Comparison of ENCODE assay signal across 9 cellular contexts in the genomic region with DNA sequence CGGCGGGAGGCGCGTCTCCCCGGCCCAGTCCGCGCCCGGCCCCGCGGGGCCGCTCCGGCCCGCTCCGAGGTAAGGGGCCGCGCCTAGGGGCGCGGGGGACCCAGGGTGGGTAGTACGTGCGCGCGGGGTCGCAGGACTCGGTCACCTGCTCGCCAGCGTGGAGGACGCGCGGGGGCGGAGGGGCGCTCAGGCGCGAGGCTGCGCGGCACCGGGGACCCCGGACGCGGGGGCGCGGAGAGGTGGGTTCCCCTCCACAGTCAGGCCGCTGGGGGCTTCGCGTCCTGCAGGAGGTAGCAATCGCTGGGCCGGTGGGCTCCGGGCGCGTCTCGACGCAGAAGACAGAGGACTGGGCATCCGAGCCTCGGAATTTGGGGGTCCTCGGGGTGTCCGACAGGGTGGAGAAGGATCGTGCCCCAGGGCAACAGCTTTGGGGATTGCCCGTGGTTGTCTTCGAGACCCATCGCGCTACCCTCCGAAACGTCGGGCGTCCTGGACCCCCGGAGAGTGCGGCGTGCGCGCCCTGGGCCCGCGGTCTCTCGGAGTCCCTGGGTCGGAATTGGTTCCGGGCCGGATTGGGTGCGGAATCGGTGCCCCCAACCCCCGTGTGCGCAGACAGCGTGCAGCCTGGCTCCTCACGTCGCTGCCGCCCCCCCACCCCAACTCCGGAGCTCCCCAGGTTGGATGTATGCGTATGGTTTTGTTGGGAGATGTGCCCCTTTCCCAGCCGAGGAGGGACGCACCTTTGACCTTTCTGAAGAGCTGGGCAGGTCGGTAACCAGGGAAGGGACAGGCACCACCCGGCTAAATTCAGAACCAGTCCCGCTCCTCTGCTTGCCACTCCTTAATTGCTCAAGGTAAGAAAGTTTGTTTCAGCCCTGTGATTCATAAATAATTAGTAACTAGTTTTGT. TPM values are rescaled to one million over a fixed set of nuclear protein-coding genes. Genes with fewer than 3 reads are reported as not detected.
DNase-seq lines count a peak whose midpoint lies in the region; ATAC-seq and TF ChIP-seq lines count a peak whose summit lies in the region.
"Had no signal": no experiment of that assay in that cellular context is flagged by ENCODE, and none has a peak within 500 bp of the region (broad histone marks: within the 10 kb centered on the region; RNA-seq: fewer than 3 reads in every experiment).

No MANE protein-coding gene starts in this region.

- H3K27me3 ChIP-seq in lung (ENCODE audit: control insufficient read depth, insufficient read depth) (no peaks in the 10 kb centered on the region), tibial nerve (peaks cover 0 to 20% of the 10 kb centered on the region in 2 donors)

- H3K9me3 ChIP-seq in lung (ENCODE audit: control insufficient read depth in 2 of 2, insufficient read depth in 1 of 2, low read length in 1 of 2) (no peaks in the 10 kb centered on the region), tibial nerve (no peaks in the 10 kb centered on the region)

- no peak for TF ChIP-seq EP300 in tibial nerve (IDR thresholded peaks at IDR 0.05)

- 2 to 3% methylated on average over 72 to 90 of the region's 90 CpGs for WGBS in lung, 2 donors
- 5 to 7% methylated on average over 44 of the region's 90 CpGs for WGBS in tibial nerve, 2 donors

- H3K27ac ChIP-seq in caudate nucleus (ENCODE audit: low read depth, low read length) (peak overlapping the region; percentile 54), lung (ENCODE audit: low read depth in 1 of 2, low read length in 1 of 2) (peak overlapping the region; percentile 11 to 98), tibial nerve (peak overlapping the region; percentile 9 to 78 (median 76))
- H3K27ac ChIP-seq: KMS-11 had no signal

- no peaks in the 10 kb centered on the region for H3K36me3 ChIP-seq in lung (ENCODE audit: control insufficient read depth in 2 of 2, insufficient read depth in 2 of 2, low read length in 2 of 2)
- H3K36me3 ChIP-seq in tibial nerve = no peaks in the 10 kb centered on the region

- H3K4me3 ChIP-seq in lung (peak overlapping the region; percentile 63), tibial nerve (peak overlapping the region; percentile 39 to 67 (median 53))

- H3K4me1 ChIP-seq in lung (ENCODE audit: control insufficient read depth in 2 of 2, insufficient read depth in 2 of 2, low read length in 2 of 2) (peaks cover 8 to 11% of the 10 kb centered on the region in 2 donors), tibial nerve (peaks cover 0 to 19% (median 5%) of the 10 kb centered on the region in 4 donors)

- ATAC-seq in lung (ENCODE audit: insufficient read depth, low FRiP score) = no peak
- ATAC-seq in GM21786 (IDR thresholded peaks at IDR 0.05; ENCODE audit: unreplicated experiment) = no peak
- no peak for ATAC-seq in HG02763 (IDR thresholded peaks at IDR 0.05; ENCODE audit: unreplicated experiment)

- TF ChIP-seq CTCF in lung (IDR thresholded peaks at IDR 0.05; ENCODE audit: control extremely low read depth, extremely low read depth) (no peak), tibial nerve (IDR thresholded peaks at IDR 0.05) (no peak)

- TF ChIP-seq POLR2A in tibial nerve (IDR thresholded peaks at IDR 0.05) = no peak

- DNase-seq in activated CD4-positive, alpha-beta T cell treated with anti-CD3 and anti-CD28 coated beads for 48 hours = peak; percentile 7
- no peak for DNase-seq in activated CD4-positive, alpha-beta T cell treated with anti-CD3 and anti-CD28 coated beads, Interleukin-2, amount 50 U/mL, for 1 hour
- DNase-seq in caudate nucleus (lab: John Stamatoyannopoulos, UW) (peak in 1 of 61 donors; percentile 20), lung (ENCODE audit: low spot score) (no peak), tibial nerve (ENCODE audit: low spot score in 2 of 2) (no peak), kidney glomerular epithelial cell (lab: John Stamatoyannopoulos, UW) (no peak)

RNA-seq across cellular contexts. Expression of a gene that starts 0.7 kb away (rescaled TPM):
- 10 to 100 TPM in 1 of 2 donors, 1 to 10 TPM in 1; 5.9 to 17.1 TPM for total RNA-seq in lung
- 10 to 100 TPM; 10.3 to 10.6 TPM for polyA plus RNA-seq in lung
- total RNA-seq in tibial nerve = 10 to 100 TPM in 2 of 4 donors, 1 to 10 TPM in 2; 7.7 to 83.2 (median 15.1) TPM
